ENCODE assay signal across 8 cellular contexts in the genomic region with DNA sequence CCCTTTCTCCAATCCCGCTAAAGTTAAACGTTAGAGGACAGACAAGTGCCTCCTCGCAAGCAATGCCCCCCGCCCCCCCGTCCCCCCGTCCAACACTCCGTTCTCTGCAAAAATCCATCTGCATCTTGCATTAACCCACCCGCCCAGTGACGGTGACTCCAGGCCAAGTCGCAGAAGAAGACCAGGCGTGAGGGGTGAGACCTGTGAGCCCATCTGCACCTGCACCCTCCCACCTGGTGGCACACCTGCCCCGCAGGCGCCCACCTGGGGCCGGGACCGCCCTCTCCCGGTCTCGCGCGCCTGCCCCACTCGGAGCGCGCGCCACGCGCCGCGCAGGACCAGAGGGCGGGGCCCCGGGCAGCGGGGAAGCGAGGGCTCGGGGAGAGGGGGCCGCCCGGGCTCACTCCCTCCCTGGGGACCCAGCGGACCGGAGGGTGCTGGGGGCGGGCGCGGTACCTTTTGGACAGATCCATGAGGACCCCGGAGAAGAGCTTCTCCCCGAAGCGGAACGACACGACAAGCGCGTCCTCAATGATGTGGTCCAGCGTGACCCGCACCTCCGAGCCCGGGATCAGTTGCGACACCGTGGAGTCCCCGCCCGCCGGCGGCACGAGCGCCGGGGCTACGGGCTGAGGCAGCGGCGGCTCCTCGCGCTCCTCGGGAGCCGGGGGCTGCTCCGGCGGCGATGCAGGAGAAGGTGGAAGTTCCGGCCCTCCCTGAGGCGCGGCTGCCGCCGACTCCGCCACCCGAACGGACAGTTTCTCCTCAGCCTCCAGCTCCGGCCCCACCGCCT. TPM values are rescaled to one million over a fixed set of nuclear protein-coding genes. Genes with fewer than 3 reads are reported as not detected.
DNase-seq lines count a peak whose midpoint lies in the region; ATAC-seq, FAIRE-seq and TF ChIP-seq lines count a peak whose summit lies in the region.

No MANE protein-coding gene starts in this region.

- H3K4me1 Mint-ChIP-seq in activated CD8-positive, alpha-beta T cell treated with anti-CD3 and anti-CD28 coated beads for 36 hours (ENCODE audit: low read depth), result peaks cover 19% of the 10 kb centered on the region

- H3K23me2 ChIP-seq in H1 (ENCODE audit: low read depth, low read length), result 0 out of 2 replicates have a peak, but pooled peaks cover 3% of the 10 kb centered on the region

- H4K20me1 ChIP-seq in H1 (replicated peaks in 1 of 2; ENCODE audit: control insufficient read depth in 1 of 2, insufficient read depth in 2 of 2, low read length in 2 of 2), result peaks cover 1 to 2% of the 10 kb centered on the region in 2 experiments

- peak overlapping the region; percentile 92 for H2BK5ac ChIP-seq in H1 (ENCODE audit: low read depth, low read length)

- H4K91ac ChIP-seq in H1 (replicated peaks; ENCODE audit: insufficient read length, low read length), result peak overlapping the region; percentile 95

- TF ChIP-seq CTCF in GM13977 (IDR thresholded peaks at IDR 0.05; ENCODE audit: extremely low read depth, insufficient read depth, missing control alignments), result peak; percentile 15
- no peak for TF ChIP-seq CTCF in HEK293 (tag by site-specific recombination; IDR thresholded peaks at IDR 0.05)
- TF ChIP-seq CTCF in activated CD8-positive, alpha-beta T cell treated with anti-CD3 and anti-CD28 coated beads for 36 hours (IDR thresholded peaks at IDR 0.05), result no peak
- TF ChIP-seq CTCF in H1 (IDR thresholded peaks at IDR 0.05; ENCODE audit: control extremely low read depth in 1 of 3, insufficient read depth in 1 of 3, low read depth in 1 of 3, low read length in 3 of 3), result no peak

- peak overlapping the region; percentile 82 for H3K18ac ChIP-seq in H1 (ENCODE audit: extremely low read depth, low read length)

- H4K8ac ChIP-seq in H1 (ENCODE audit: extremely low read depth, insufficient read depth, low read length), result peak overlapping the region; percentile 97

- H2BK12ac ChIP-seq in H1 (ENCODE audit: low read depth, low read length), result no peak overlapping the region

- no peak for TF ChIP-seq EP300 in H1 (IDR thresholded peaks at IDR 0.05; ENCODE audit: borderline replicate concordance in 1 of 2, low read depth in 2 of 2, low read length in 2 of 2)

- no peak overlapping the region for H3K14ac ChIP-seq in H1 (ENCODE audit: insufficient read length)

- H2AK5ac ChIP-seq in H1 (ENCODE audit: low read depth, low read length), result no peak overlapping the region

- TF ChIP-seq POLR2A in H1 (IDR thresholded peaks at IDR 0.05; ENCODE audit: control extremely low read depth in 1 of 2, low read depth in 2 of 2, low read length in 2 of 2), result no peak; a peak in 1 of 3 replicates

- in situ Hi-C loops in GM13977 (cut with MboI; ENCODE audit: low pct_unique_long_range_greater_than_20kb, low sequenced_read_pairs, unreplicated experiment), result no loop called here

- H3K23ac ChIP-seq in H1 (ENCODE audit: insufficient read length), result no peak overlapping the region

- peaks cover 4 to 50% of the 10 kb centered on the region in 2 experiments; a peak in 3 of 4 replicates for H3K79me2 ChIP-seq in H1 (ENCODE audit: control insufficient read depth in 1 of 2, insufficient read depth in 2 of 2, low read length in 2 of 2)

- POLR2A ChIA-PET in HEK293 (lab: Yijun Ruan, JAX), result interaction anchor here (0.9 to 1.6 kb wide), 4 partner anchors 43 to 79 kb away, joined by 3 to 10 read pairs (median 3); no protein-coding TSS in a partner anchor
- POLR2A ChIA-PET in activated CD8-positive, alpha-beta T cell treated with anti-CD3 and anti-CD28 coated beads for 36 hours (lab: Charles Lee), result interaction anchor here (0.9 to 1.0 kb wide), 4 partner anchors 9 to 78 kb away, joined by 3 to 5 read pairs (median 4); no protein-coding TSS in a partner anchor
- POLR2A ChIA-PET in H1 (lab: Charles Lee; ENCODE audit: partially characterized antibody), result interaction anchor here (0.7 to 1.6 kb wide), 12 partner anchors 8 to 227 kb away, joined by 3 to 12 read pairs (median 4); no protein-coding TSS in a partner anchor

- no peaks in the 10 kb centered on the region for H3K9me3 Mint-ChIP-seq in activated CD8-positive, alpha-beta T cell treated with anti-CD3 and anti-CD28 coated beads for 36 hours

- TF ChIP-seq RAD21 in H1 (IDR thresholded peaks at IDR 0.05 in 1 of 2, conservative IDR thresholded peaks at IDR 0.05 in 1 of 2; ENCODE audit: low read depth in 2 of 2, low read length in 2 of 2), result no peak

- peak overlapping the region; percentile 62 for H4K5ac ChIP-seq in H1 (ENCODE audit: insufficient read length, low read depth, low read length)

- intact Hi-C loops in activated CD8-positive, alpha-beta T cell treated with anti-CD3 and anti-CD28 coated beads for 36 hours (cut with micrococcal nuclease), result loop anchor here (2.0 to 10.0 kb wide), 2 partner anchors 94 to 304 kb away; no protein-coding TSS in a partner anchor

- H3K9ac ChIP-seq in H1 (replicated peaks in 1 of 4; ENCODE audit: extremely low read depth in 1 of 4, low read depth in 3 of 4, low read length in 3 of 4), result peak overlapping the region; percentile 77 to 99 (median 86)

- H3K4me2 ChIP-seq in H1 (ENCODE audit: insufficient read depth in 1 of 2, low read depth in 2 of 2, low read length in 2 of 2), result peak overlapping the region; percentile 63 to 71

- no peak for FAIRE-seq in H1 (lab: Jason Lieb, UNC)

- no peaks in the 10 kb centered on the region for H3K9me3 ChIP-seq in HEK293 (ENCODE audit: control insufficient read depth, insufficient read depth, low read depth, low read length)
- no peaks in the 10 kb centered on the region for H3K9me3 ChIP-seq in H1 (ENCODE audit: insufficient read depth in 2 of 2, low read depth in 1 of 2, low read length in 1 of 2)
- H3K9me3 ChIP-seq in mononuclear cell (ENCODE audit: low read depth, low read length), result no peaks in the 10 kb centered on the region

- H3K27me3 Mint-ChIP-seq in activated CD8-positive, alpha-beta T cell treated with anti-CD3 and anti-CD28 coated beads for 36 hours, result no peaks in the 10 kb centered on the region

- H3K4me3 ChIP-seq in HEK293 (ENCODE audit: low read depth, low read length) (peak overlapping the region; percentile 86), H1 (ENCODE audit: extremely low read depth in 1 of 4, insufficient read depth in 2 of 4, low read depth in 3 of 4, low read length in 4 of 4) (peak overlapping the region; percentile 85 to 97 (median 86)), mononuclear cell (ENCODE audit: low read length) (peak overlapping the region; percentile 93)

- H3K27ac Mint-ChIP-seq in activated CD8-positive, alpha-beta T cell treated with anti-CD3 and anti-CD28 coated beads for 36 hours, result peak overlapping the region; percentile 70

- DNase-seq in GM13977 (ENCODE audit: low spot score) (peak; percentile 69), NCI-H1092 (lab: John Stamatoyannopoulos, UW) (peak; percentile 2), H1 (ENCODE audit: low read depth in 1 of 2, low spot score in 2 of 2) (peak in 1 of 2 experiments; percentile 46), SHP77 treated with DMSO at 0.1 percent for 48 hours (lab: John Stamatoyannopoulos, UW) (no peak)
- peak; percentile 33 for DNase-seq in activated CD8-positive, alpha-beta T cell treated with anti-CD3 and anti-CD28 coated beads for 36 hours
- peak; percentile 26 for DNase-seq in stimulated activated CD8-positive, alpha-beta memory T cell treated with anti-CD3 and anti-CD28 coated beads, Interleukin-4, amount 100 ng/mL, for 24 hours (ENCODE audit: low read depth)

- H2BK120ac ChIP-seq in H1 (replicated peaks; ENCODE audit: low read depth, low read length), result peak overlapping the region; percentile 22

- peak; percentile 4 for ATAC-seq in activated CD8-positive, alpha-beta T cell treated with anti-CD3 and anti-CD28 coated beads for 36 hours

- H3K4me1 ChIP-seq in HEK293 (ENCODE audit: control insufficient read depth, insufficient read depth, low read length), result peaks cover 4% of the 10 kb centered on the region; the same call in 1 of the 2 replicates
- peaks cover 0 to 5% (median 0%) of the 10 kb centered on the region in 4 experiments; a peak in 2 of 7 replicates for H3K4me1 ChIP-seq in H1 (replicated peaks in 1 of 4; ENCODE audit: control insufficient read depth in 3 of 4, insufficient read depth in 4 of 4, low read length in 3 of 4)
- H3K4me1 ChIP-seq in mononuclear cell (ENCODE audit: insufficient read depth, low read length), result peaks cover 18% of the 10 kb centered on the region

- H3K36me3 Mint-ChIP-seq in activated CD8-positive, alpha-beta T cell treated with anti-CD3 and anti-CD28 coated beads for 36 hours (ENCODE audit: low read depth), result peaks cover 11% of the 10 kb centered on the region

- H3K36me3 ChIP-seq in HEK293 (ENCODE audit: control insufficient read depth in 2 of 2, insufficient read depth in 1 of 2, low read length in 2 of 2) (peaks cover 27 to 29% of the 10 kb centered on the region in 2 experiments; a peak in 2 of 3 replicates), H1 (ENCODE audit: control insufficient read depth in 2 of 4, insufficient read depth in 4 of 4, low read length in 3 of 4) (peaks cover 4 to 31% (median 19%) of the 10 kb centered on the region in 4 experiments; a peak in 7 of 8 replicates)

- H3K27me3 ChIP-seq in H1 (replicated peaks in 1 of 4; ENCODE audit: control insufficient read depth in 3 of 4, extremely low read depth in 1 of 4, insufficient read depth in 3 of 4, low read length in 3 of 4) (no peaks in the 10 kb centered on the region), mononuclear cell (ENCODE audit: insufficient read depth, low read length) (no peaks in the 10 kb centered on the region)

- no peak overlapping the region for H2BK15ac ChIP-seq in H1 (ENCODE audit: low read length)

- peak overlapping the region; percentile 90 for H3K56ac ChIP-seq in H1 (replicated peaks; ENCODE audit: insufficient read length, low read depth, low read length)

- CTCF ChIA-PET in HEK293 (lab: Yijun Ruan, JAX), result interaction anchor here (0.6 to 1.3 kb wide), 3 partner anchors 38 to 230 kb away, joined by 3 to 5 read pairs (median 4); no protein-coding TSS in a partner anchor
- CTCF ChIA-PET in activated CD8-positive, alpha-beta T cell treated with anti-CD3 and anti-CD28 coated beads for 36 hours (lab: Charles Lee), result no interaction called here
- CTCF ChIA-PET in H1 (lab: Charles Lee; ENCODE audit: partially characterized antibody), result no interaction called here

- H3K27ac ChIP-seq in HEK293 (ENCODE audit: extremely low read depth, low read depth, low read length), result peak overlapping the region; percentile 86; the same call in 1 of the 2 replicates
- H3K27ac ChIP-seq in H1 (ENCODE audit: low read depth, low read length), result peak overlapping the region; percentile 81

- peak overlapping the region; percentile 83 for H3K4me3 Mint-ChIP-seq in activated CD8-positive, alpha-beta T cell treated with anti-CD3 and anti-CD28 coated beads for 36 hours

- H2AFZ ChIP-seq in H1 (ENCODE audit: low read length), result no peak overlapping the region

- H3K79me1 ChIP-seq in H1 (ENCODE audit: low read depth, low read length), result no peaks in the 10 kb centered on the region; the same call in 1 of the 2 replicates

- peak overlapping the region; percentile 46 for H3K4ac ChIP-seq in H1 (replicated peaks; ENCODE audit: insufficient read length, low read depth, low read length)

- WGBS in H1 (ENCODE audit: extremely low coverage in 1 of 2, insufficient coverage in 1 of 2, insufficient read length in 1 of 2, insufficient replicate concordance in 2 of 2, low coverage in 1 of 2, low lambda C conversion rate in 2 of 2, missing lambda C conversion rate in 1 of 2), 2 experiments, result 1% methylated on average over 48 of the region's 79 CpGs; no CpG with 5 or more reads in 1 of the 2 experiments

- no peak overlapping the region for H2BK20ac ChIP-seq in H1 (ENCODE audit: low read length)

RNA-seq across cellular contexts. Expression of a gene that starts 0.7 kb away (rescaled TPM):
- total RNA-seq in activated CD8-positive, alpha-beta T cell treated with anti-CD3 and anti-CD28 coated beads for 36 hours, result 10 to 100 TPM; 16.0 to 17.5 TPM
- total RNA-seq in H1 (2021; fragmentation: NEBNext Ultra II Directional; extraction: Animal tissue kit (Norgen Biotek cat#: 25700)), result 60.0 and 63.0 TPM in 2 replicates
- polyA plus RNA-seq in H1 (2011; rRNA removed), result 16.9 and 18.5 TPM in 2 replicates
- 22.2 TPM for polyA plus RNA-seq in H1 (2011; cell fraction: cytosol; rRNA removed)
- polyA plus RNA-seq in H1 (2011; cell fraction: nucleus; rRNA removed), result 25.5 TPM
- 29.4 to 43.1 TPM (median 36.3 TPM) in 4 replicates for polyA plus RNA-seq in H1 (2012, experiment 1 of 2)
- polyA plus RNA-seq in H1 (2012, experiment 2 of 2), result 6.0 TPM
- polyA plus RNA-seq in H1 (2013, experiment 1 of 2), result 42.3 TPM
- 40.8 TPM for polyA plus RNA-seq in H1 (2013, experiment 2 of 2)
- polyA minus RNA-seq in H1 (2011; rRNA and poly(A)+ RNA removed), result 38.0 and 38.8 TPM in 2 replicates
- polyA minus RNA-seq in H1 (2011; cell fraction: cytosol; rRNA and poly(A)+ RNA removed), result 25.3 TPM
- 40.5 TPM for polyA minus RNA-seq in H1 (2011; cell fraction: nucleus; rRNA and poly(A)+ RNA removed)
- 21.8 TPM for total RNA-seq in mononuclear cell
